ENCODE assay signal across 7 cellular contexts in genomic region chr13:74667656-74668055, GRCh38.
"Had no signal": no experiment of that assay in that cellular context is flagged by ENCODE, and none has a peak within 500 bp of the region (broad histone marks: within the 10 kb centered on the region; RNA-seq: fewer than 3 reads in every experiment).

No MANE protein-coding gene starts in this region.

- H3K27ac ChIP-seq: GM23248 had no signal

- H2AFZ ChIP-seq: GM23248 had no signal

- ATAC-seq: HCT116 had no signal

- H3K4me3 ChIP-seq: GM23248, HAP-1 had no signal

- H3K4me1 ChIP-seq: HAP-1 had no signal

- H3K36me3 ChIP-seq: HAP-1 had no signal

- H3K9ac ChIP-seq: GM23248 had no signal

- H3K9me3 ChIP-seq: HAP-1 had no signal

- DNase-seq: GM23248, GOT3, H7, HFFc6, IMR-90 had no signal
